In genomic region chr4:25351777-25352421, GRCh38 we compare ENCODE assay signal across 14 cellular contexts. TPM values are rescaled to one million over a fixed set of nuclear protein-coding genes. Genes with fewer than 3 reads are reported as not detected.
DNase-seq lines count a peak whose midpoint lies in the region; ATAC-seq and TF ChIP-seq lines count a peak whose summit lies in the region.
"Had no signal": no experiment of that assay in that cellular context is flagged by ENCODE, and none has a peak within 500 bp of the region (broad histone marks: within the 10 kb centered on the region; RNA-seq: fewer than 3 reads in every experiment).

No MANE protein-coding gene starts in this region.

- no peak for ATAC-seq in HG03342 (IDR thresholded peaks at IDR 0.05; ENCODE audit: unreplicated experiment)
- ATAC-seq: naive thymus-derived CD4-positive, alpha-beta T cell; sciatic nerve had no signal

- DNase-seq in GM04504 (ENCODE audit: low read depth): peak; percentile 24
- peak; percentile 35 for DNase-seq in RPMI7951 (ENCODE audit: low read depth)
- peak; percentile 60 for DNase-seq in epithelial cell of esophagus (ENCODE audit: low read depth)
- DNase-seq in myocyte (ENCODE audit: low read depth): peak; percentile 16
- DNase-seq in DMS 273 (lab: John Stamatoyannopoulos, UW; ENCODE audit: unreplicated experiment): no peak
- no peak for DNase-seq in Ammon's horn (ENCODE audit: low spot score)
- DNase-seq in substantia nigra (lab: John Stamatoyannopoulos, UW): no peak
- DNase-seq: COR-L47; naive thymus-derived CD4-positive, alpha-beta T cell; T-helper 9 cell had no signal

- no peak overlapping the region for H3K27ac ChIP-seq in substantia nigra (ENCODE audit: low read depth, low read length, poor library complexity, severe bottlenecking)
- H3K27ac ChIP-seq: breast epithelium, esophagus muscularis mucosa had no signal

- H3K4me3 ChIP-seq in epithelial cell of esophagus (ENCODE audit: low read length): no peak overlapping the region
- H3K4me3 ChIP-seq: breast epithelium, esophagus muscularis mucosa had no signal

- TF ChIP-seq CTCF in epithelial cell of esophagus (IDR thresholded peaks at IDR 0.05; ENCODE audit: insufficient read depth, low read depth, low read length, missing control alignments): no peak

RNA-seq across cellular contexts. Expression of gene ANAPC4, which starts 25.2 kb away (rescaled TPM):
- total RNA-seq in RPMI7951 (2014; rRNA removed; shearing (Covaris generic)): 19.4 and 23.7 TPM in 2 replicates
- 16.8 and 21.6 TPM in 2 replicates for total RNA-seq in myocyte
- 10.4 TPM for polyA plus RNA-seq in myocyte (2012)

RNA-seq across cellular contexts. Expression of gene ZCCHC4, which starts 39.3 kb away (rescaled TPM):
- total RNA-seq in RPMI7951 (2014; rRNA removed; shearing (Covaris generic)): 9.7 and 11.9 TPM in 2 replicates
- total RNA-seq in myocyte: 12.3 and 14.0 TPM in 2 replicates
- 6.4 TPM for polyA plus RNA-seq in myocyte (2012)

Comparison
In these comparisons a context has a peak if more than half of its experiments do, and no peak if none do; other contexts are left out.
1. DNase-seq: peak in GM04504 (single experiment), RPMI7951 (single experiment), epithelial cell of esophagus (single experiment) and myocyte (single experiment); none in DMS 273 (single experiment), Ammon's horn (single experiment) and substantia nigra (0 of 49).